22 cellular contexts compared by ENCODE assay signal in genomic region chr22:27466229-27466628, GRCh38.
"Had no signal": no experiment of that assay in that cellular context is flagged by ENCODE, and none has a peak within 500 bp of the region (broad histone marks: within the 10 kb centered on the region; RNA-seq: fewer than 3 reads in every experiment).

No MANE protein-coding gene starts in this region.

- DNase-seq: colonic mucosa; effector CD4-positive, alpha-beta T cell; endodermal cell; erythroblast; foreskin keratinocyte; head of caudate nucleus; kidney; left cardiac atrium; left ventricle myocardium inferior; lower lobe of right lung; natural killer cell; occipital lobe; pancreas; right cardiac atrium; stimulated activated CD4-positive, alpha-beta T cell treated with anti-CD3 and anti-CD28 coated beads, Interleukin-4, amount 100 ng/mL, for 1 hour; stimulated activated CD8-positive, alpha-beta memory T cell treated with anti-CD3 and anti-CD28 coated beads, Interleukin-4, amount 100 ng/mL, for 48 hours; stimulated activated naive CD8-positive, alpha-beta T cell treated with anti-CD3 and anti-CD28 coated beads, Interleukin-15, Interleukin-2, amounts not matched to agents 100 U/mL and 50 U/mL, for 24 hours; upper lobe of left lung had no signal

- H3K4me1 ChIP-seq: colonic mucosa, left ventricle myocardium inferior, lower lobe of right lung, pancreas, upper lobe of left lung, vagina had no signal

- H3K9me3 ChIP-seq: colonic mucosa, left ventricle myocardium inferior, lower lobe of right lung, pancreas, tibial artery, upper lobe of left lung, vagina had no signal

- H3K4me3 ChIP-seq: colonic mucosa, hepatocyte, left ventricle myocardium inferior, lower lobe of right lung, pancreas, tibial artery, upper lobe of left lung, vagina had no signal

- ATAC-seq: foreskin keratinocyte; left cardiac atrium; lower lobe of right lung; natural killer cell; pancreas; stimulated activated effector memory CD8-positive, alpha-beta T cell treated with anti-CD3 and anti-CD28 coated beads, Interleukin-12 subunit alpha, Interleukin-12 subunit beta, amount 100 ng/mL, for 72 hours; stimulated activated naive CD8-positive, alpha-beta T cell treated with anti-CD3 and anti-CD28 coated beads, Interleukin-15, Interleukin-2, amounts not matched to agents 100 U/mL and 50 U/mL, for 24 hours had no signal

- H3K36me3 ChIP-seq: colonic mucosa, left ventricle myocardium inferior, lower lobe of right lung, pancreas, tibial artery, upper lobe of left lung, vagina had no signal

- H3K27ac ChIP-seq: colonic mucosa, foreskin keratinocyte, hepatocyte, left ventricle myocardium inferior, lower lobe of right lung, pancreas, tibial artery, upper lobe of left lung, vagina had no signal

- H3K27me3 ChIP-seq: colonic mucosa, foreskin keratinocyte, hepatocyte, pancreas, tibial artery, upper lobe of left lung, vagina had no signal
